10 cellular contexts compared by ENCODE assay signal in the genomic region with DNA sequence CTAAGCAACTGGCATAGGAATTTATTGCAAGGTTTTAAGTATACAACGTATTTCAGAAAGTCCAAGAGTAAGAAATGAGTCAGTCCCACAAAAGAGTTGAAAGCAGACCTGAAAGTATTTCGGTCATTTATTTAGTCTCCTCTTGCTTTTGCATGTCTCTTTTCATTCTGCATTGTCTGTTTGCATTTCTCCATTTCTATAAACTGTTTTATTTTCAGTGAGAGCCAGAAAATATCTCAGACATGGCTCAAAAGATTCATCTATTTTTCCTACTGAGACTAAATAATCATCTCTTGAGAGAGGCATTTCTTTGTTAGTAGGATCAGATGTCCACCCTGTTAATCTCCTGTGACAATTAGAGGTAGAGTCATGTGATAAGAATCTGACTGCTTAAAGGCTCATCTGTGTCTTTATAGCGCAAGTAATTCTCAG.
DNase-seq lines count a peak whose midpoint lies in the region; ATAC-seq, FAIRE-seq and TF ChIP-seq lines count a peak whose summit lies in the region.
"Had no signal": no experiment of that assay in that cellular context is flagged by ENCODE, and none has a peak within 500 bp of the region (broad histone marks: within the 10 kb centered on the region; RNA-seq: fewer than 3 reads in every experiment).

No MANE protein-coding gene starts in this region.

- H3K36me3 ChIP-seq in CD4-positive, alpha-beta memory T cell (ENCODE audit: insufficient read depth, low read length), result no peaks in the 10 kb centered on the region
- no peaks in the 10 kb centered on the region for H3K36me3 ChIP-seq in pancreas

- no peaks in the 10 kb centered on the region for H3K9me3 Mint-ChIP-seq in H9
- H3K9me3 Mint-ChIP-seq in CD4-positive, alpha-beta memory T cell, result peaks cover 0 to 33% (median 3%) of the 10 kb centered on the region in 8 donors

- H3T11ph ChIP-seq in H9 (ENCODE audit: low read length), result no peak overlapping the region

- H4K5ac ChIP-seq in H9 (ENCODE audit: insufficient read length, low read depth, low read length), result no peak overlapping the region

- H3K9me3 ChIP-seq in H9 (ENCODE audit: control insufficient read depth, low read depth, low read length), result no peaks in the 10 kb centered on the region
- H3K9me3 ChIP-seq in CD4-positive, alpha-beta memory T cell (ENCODE audit: control insufficient read depth in 1 of 2, low read length in 2 of 2), result no peaks in the 10 kb centered on the region
- H3K9me3 ChIP-seq in pancreas, result no peaks in the 10 kb centered on the region

- no peak overlapping the region for H3K18ac ChIP-seq in H9 (ENCODE audit: insufficient read length, low read depth, low read length)

- H3K4me1 ChIP-seq in H9 (ENCODE audit: insufficient read depth, low read length) (no peaks in the 10 kb centered on the region), pancreas (no peaks in the 10 kb centered on the region)
- no peaks in the 10 kb centered on the region for H3K4me1 ChIP-seq in CD4-positive, alpha-beta memory T cell (ENCODE audit: insufficient read depth, low read length)

- no peaks in the 10 kb centered on the region for H3K79me2 ChIP-seq in H9 (ENCODE audit: insufficient read depth, low read length)

- no peak overlapping the region for H2BK120ac ChIP-seq in H9 (ENCODE audit: low read depth, low read length, poor library complexity, severe bottlenecking)

- POLR2A ChIA-PET in CD4-positive, alpha-beta memory T cell (lab: Charles Lee; ENCODE audit: partially characterized antibody), result no interaction called here

- no peaks in the 10 kb centered on the region for H3K23me2 ChIP-seq in H9 (ENCODE audit: insufficient read length, low read depth, low read length, poor library complexity, severe bottlenecking)

- H3K27me3 ChIP-seq in H9 (ENCODE audit: insufficient read depth, low read length) (no peaks in the 10 kb centered on the region), pancreas (no peaks in the 10 kb centered on the region)
- H3K27me3 ChIP-seq in CD4-positive, alpha-beta memory T cell (ENCODE audit: insufficient read depth, low read length), result no peaks in the 10 kb centered on the region

- no peak overlapping the region for H3K9ac ChIP-seq in H9 (ENCODE audit: extremely low read depth, insufficient read length, low read length)

- no peak overlapping the region for H2BK15ac ChIP-seq in H9 (ENCODE audit: low read depth, low read length)

- no peak overlapping the region for H2BK5ac ChIP-seq in H9 (ENCODE audit: insufficient read length, low read length)

- H3K36me3 Mint-ChIP-seq in H9 (ENCODE audit: insufficient read depth in 1 of 3, low read depth in 3 of 3), result no peaks in the 10 kb centered on the region
- H3K36me3 Mint-ChIP-seq in CD4-positive, alpha-beta memory T cell, result no peaks in the 10 kb centered on the region

- no peak for FAIRE-seq in pancreas (lab: Jason Lieb, UNC)

- no peaks in the 10 kb centered on the region for H3K4me1 Mint-ChIP-seq in H9
- no peaks in the 10 kb centered on the region for H3K4me1 Mint-ChIP-seq in CD4-positive, alpha-beta memory T cell

- DNase-seq in fibroblast of mammary gland (ENCODE audit: low read depth), result peak; percentile 21
- no peak for DNase-seq in H9
- no peak for DNase-seq in CD4-positive, alpha-beta memory T cell
- DNase-seq in pancreas, result no peak
- no peak for DNase-seq in activated CD4-positive, alpha-beta T cell treated with anti-CD3 and anti-CD28 coated beads for 48 hours
- DNase-seq: NCI-H226 had no signal

- CTCF ChIA-PET in CD4-positive, alpha-beta memory T cell (lab: Charles Lee; ENCODE audit: partially characterized antibody), result no interaction called here

- H2AFZ ChIP-seq in H9 (ENCODE audit: low read length), result no peak overlapping the region

- no peak overlapping the region for H3K4ac ChIP-seq in H9 (ENCODE audit: low read depth, low read length)

- H3K27ac Mint-ChIP-seq in H9, result no peak overlapping the region
- no peak overlapping the region for H3K27ac Mint-ChIP-seq in CD4-positive, alpha-beta memory T cell

- no peak overlapping the region for H3K23ac ChIP-seq in H9 (ENCODE audit: insufficient read length, low read depth, low read length)

- H3K14ac ChIP-seq in H9 (ENCODE audit: insufficient read depth, low read length), result no peak overlapping the region

- no peak overlapping the region for H2BK12ac ChIP-seq in H9 (ENCODE audit: insufficient read length, low read depth, low read length)

- H3K4me3 Mint-ChIP-seq in H9, result no peak overlapping the region
- H3K4me3 Mint-ChIP-seq in CD4-positive, alpha-beta memory T cell, result no peak overlapping the region

- H4K91ac ChIP-seq in H9 (ENCODE audit: insufficient read length, low read depth, low read length), result no peak overlapping the region

- no peaks in the 10 kb centered on the region for H3K27me3 Mint-ChIP-seq in H9 (ENCODE audit: low read depth)
- no peaks in the 10 kb centered on the region for H3K27me3 Mint-ChIP-seq in CD4-positive, alpha-beta memory T cell

- no peak overlapping the region for H3K56ac ChIP-seq in H9 (ENCODE audit: insufficient read length, low read depth, low read length)

- ATAC-seq in GM18508 (IDR thresholded peaks at IDR 0.05; ENCODE audit: insufficient read depth, unreplicated experiment), result peak; percentile 80
- peak; percentile 80 for ATAC-seq in GM21723 (IDR thresholded peaks at IDR 0.05; ENCODE audit: unreplicated experiment)
- ATAC-seq in HG03342 (IDR thresholded peaks at IDR 0.05; ENCODE audit: unreplicated experiment), result peak; percentile 81
- no peak for ATAC-seq in pancreas

- intact Hi-C loops in CD4-positive, alpha-beta memory T cell (cut with micrococcal nuclease), result no loop called here
- intact Hi-C loops in pancreas (cut with DNase I), result no loop called here

- H3K27ac ChIP-seq in H9 (ENCODE audit: insufficient read length, low read depth, low read length) (no peak overlapping the region), pancreas (no peak overlapping the region)
- no peak overlapping the region for H3K27ac ChIP-seq in CD4-positive, alpha-beta memory T cell (ENCODE audit: low read depth, low read length)
- H3K27ac ChIP-seq: VCaP had no signal

- H4K20me1 ChIP-seq in H9 (ENCODE audit: control insufficient read depth, insufficient read depth, insufficient read length), result no peaks in the 10 kb centered on the region

- H2BK20ac ChIP-seq in H9 (ENCODE audit: low read depth, low read length, poor library complexity, severe bottlenecking), result no peak overlapping the region

- H3K79me1 ChIP-seq in H9 (ENCODE audit: insufficient read depth, low read depth, low read length, poor library complexity, severe bottlenecking), result no peaks in the 10 kb centered on the region

- no peak overlapping the region for H3K4me3 ChIP-seq in fibroblast of mammary gland (ENCODE audit: control insufficient read depth, low read depth, low read length)
- H3K4me3 ChIP-seq in CD4-positive, alpha-beta memory T cell (ENCODE audit: low read length in 2 of 2), result no peak overlapping the region
- no peak overlapping the region for H3K4me3 ChIP-seq in pancreas

- H3K4me2 ChIP-seq in H9 (ENCODE audit: insufficient read depth, insufficient read length, low read length), result no peak overlapping the region

- TF ChIP-seq CTCF in fibroblast of mammary gland (conservative IDR thresholded peaks at IDR 0.05; ENCODE audit: control insufficient read depth, insufficient read depth, low read depth, low read length) (no peak), H9 (conservative IDR thresholded peaks at IDR 0.05) (no peak), pancreas (IDR thresholded peaks at IDR 0.05) (no peak)

- no peak overlapping the region for H4K8ac ChIP-seq in H9 (replicated peaks; ENCODE audit: insufficient read length, low read depth, low read length)

- no peak overlapping the region for H2AK5ac ChIP-seq in H9 (ENCODE audit: insufficient read length, low read length)

- no CpG with 5 or more reads among the region's 3 CpGs for WGBS in H9 (ENCODE audit: extremely low coverage, insufficient read length, low lambda C conversion rate)
- whole genome bisulfite sequencing in pancreas, 2 donors, result 53 to 61% methylated on average over 3 of the region's 3 CpGs

Comparison
In these comparisons a context has a peak if more than half of its experiments do, and no peak if none do; other contexts are left out.
1. ATAC-seq: peak in GM18508 (single experiment), GM21723 (single experiment) and HG03342 (single experiment); none in pancreas (0 of 4).